In the genomic region with DNA sequence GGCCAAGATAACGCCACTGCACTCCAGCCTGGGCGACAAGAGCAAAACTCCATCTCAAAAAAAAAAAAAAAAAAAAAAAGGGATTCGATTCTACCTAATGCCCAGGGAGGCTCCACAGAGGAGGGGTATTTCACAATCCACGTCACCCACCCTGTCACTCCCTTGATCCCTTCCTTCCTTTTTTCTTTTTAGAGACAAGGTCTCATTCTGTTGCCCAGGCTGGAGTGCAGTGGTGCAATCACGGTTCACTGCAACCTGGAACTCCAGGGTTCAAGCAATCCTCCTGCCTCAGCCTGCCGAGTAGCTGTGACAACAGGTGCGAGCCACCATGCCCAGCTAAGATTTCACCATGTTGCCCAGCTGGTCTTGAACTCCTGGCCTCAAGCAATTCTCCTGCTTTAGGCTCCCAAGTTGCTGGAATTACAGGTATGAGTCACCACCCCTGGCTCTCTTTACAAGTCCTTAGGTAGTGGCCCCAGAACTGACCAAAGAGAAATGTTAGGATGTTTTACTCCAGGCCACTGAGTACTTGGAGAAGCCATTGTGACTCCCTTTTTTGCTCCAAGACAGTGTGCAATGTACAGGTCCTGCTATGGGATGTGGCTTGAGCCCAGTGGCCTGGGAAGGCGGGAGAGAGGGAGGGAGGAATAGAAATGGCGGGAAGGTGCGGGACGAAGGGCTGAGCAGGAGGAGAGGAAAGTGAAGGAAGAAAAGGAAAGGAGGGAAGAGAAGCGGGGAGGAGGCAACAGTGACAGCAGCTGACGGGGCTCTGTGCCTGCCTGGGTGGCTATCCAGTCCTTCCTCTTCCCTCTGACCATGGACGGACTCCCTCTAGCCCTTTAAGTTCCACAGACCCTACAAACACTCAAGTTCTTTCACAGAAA, we compare ENCODE assay signal across 16 cellular contexts. TPM values are rescaled to one million over a fixed set of nuclear protein-coding genes. Genes with fewer than 3 reads are reported as not detected.
DNase-seq lines count a peak whose midpoint lies in the region; TF ChIP-seq lines count a peak whose summit lies in the region.
"Had no signal": no experiment of that assay in that cellular context is flagged by ENCODE, and none has a peak within 500 bp of the region (broad histone marks: within the 10 kb centered on the region; RNA-seq: fewer than 3 reads in every experiment).

No MANE protein-coding gene starts in this region.

- TF ChIP-seq CTCF in CD14-positive monocyte (IDR thresholded peaks at IDR 0.05) = no peak
- TF ChIP-seq CTCF in glutamatergic neuron (IDR thresholded peaks at IDR 0.05; ENCODE audit: partially characterized antibody, unreplicated experiment) = no peak

- H3K27ac Mint-ChIP-seq in CD14-positive monocyte (peak overlapping the region; percentile 94 to 98 (median 96)), glutamatergic neuron (ENCODE audit: unreplicated experiment) (no peak overlapping the region)
- H3K27ac Mint-ChIP-seq: activated naive CD4-positive, alpha-beta T cell treated with anti-CD3 and anti-CD28 coated beads for 36 hours; GM23338 had no signal

- H3K14ac ChIP-seq in trophoblast cell (ENCODE audit: low read length) = no peak overlapping the region

- H3K36me3 Mint-ChIP-seq in CD14-positive monocyte (peaks cover 9 to 18% of the 10 kb centered on the region in 2 donors), glutamatergic neuron (ENCODE audit: unreplicated experiment) (no peaks in the 10 kb centered on the region)

- H2BK5ac ChIP-seq in trophoblast cell (ENCODE audit: low read depth, low read length, poor library complexity) = no peak overlapping the region

- no peaks in the 10 kb centered on the region for H3K27me3 ChIP-seq in trophoblast cell (ENCODE audit: insufficient read depth, low read length)
- H3K27me3 ChIP-seq: SJSA1 had no signal

- H2BK12ac ChIP-seq in trophoblast cell (ENCODE audit: low read length) = no peak overlapping the region

- 100% methylated on average over 3 of the region's 14 CpGs for WGBS in trophoblast cell (ENCODE audit: extremely low coverage, insufficient coverage, insufficient read length)

- no peak overlapping the region for H2AFZ ChIP-seq in trophoblast cell (ENCODE audit: insufficient read depth, low read length, poor library complexity)
- H2AFZ ChIP-seq: GM23338 had no signal

- no peaks in the 10 kb centered on the region for H3K36me3 ChIP-seq in trophoblast cell (ENCODE audit: control insufficient read depth in 1 of 2, insufficient read depth in 2 of 2, low read length in 2 of 2)
- H3K36me3 ChIP-seq: SJSA1 had no signal

- H3K4me3 Mint-ChIP-seq in CD14-positive monocyte (peak overlapping the region; percentile 82 to 97), glutamatergic neuron (ENCODE audit: unreplicated experiment) (no peak overlapping the region)
- H3K4me3 Mint-ChIP-seq: activated naive CD4-positive, alpha-beta T cell treated with anti-CD3 and anti-CD28 coated beads for 36 hours; GM23338; nephron had no signal

- H4K12ac ChIP-seq in trophoblast cell (ENCODE audit: low read depth, low read length) = no peak overlapping the region

- peak; percentile 81 for DNase-seq in CD14-positive monocyte (ENCODE audit: low spot score)
- peak; percentile 66 for DNase-seq in NOMO-1 treated with DMSO at 0.1 percent for 48 hours (lab: John Stamatoyannopoulos, UW; ENCODE audit: unreplicated experiment)
- peak; percentile 10 for DNase-seq in glutamatergic neuron
- DNase-seq in trophoblast cell = peak; percentile 44 to 49
- no peak for DNase-seq in NCI-H748 treated with DMSO at 0.1 percent for 48 hours (lab: John Stamatoyannopoulos, UW)
- no peak for DNase-seq in SK-N-DZ (ENCODE audit: low spot score)
- no peak for DNase-seq in NCI-H510A (lab: John Stamatoyannopoulos, UW)
- DNase-seq in NCI-H1092 (lab: John Stamatoyannopoulos, UW) = no peak
- DNase-seq: activated naive CD4-positive, alpha-beta T cell treated with anti-CD3 and anti-CD28 coated beads for 36 hours; effector CD8-positive, alpha-beta T cell; NCI-H1105; stimulated activated CD4-positive, alpha-beta T cell treated with anti-CD3 and anti-CD28 coated beads, Interleukin-4, amount 100 ng/mL, for 24 hours had no signal

- H3K9me3 ChIP-seq in trophoblast cell (ENCODE audit: insufficient read depth, low read depth, low read length) = peaks cover 2% of the 10 kb centered on the region
- H3K9me3 ChIP-seq: SJSA1 had no signal

- peaks cover 88% of the 10 kb centered on the region for H3K4me1 Mint-ChIP-seq in CD14-positive monocyte
- H3K4me1 Mint-ChIP-seq in glutamatergic neuron (ENCODE audit: low read depth, unreplicated experiment) = peaks cover 15% of the 10 kb centered on the region

- no peak overlapping the region for H3K9ac ChIP-seq in trophoblast cell (ENCODE audit: low read length)

- H3K79me2 ChIP-seq in trophoblast cell (ENCODE audit: control insufficient read depth, insufficient read depth, low read length, poor library complexity) = no peaks in the 10 kb centered on the region

- H3K27ac ChIP-seq in trophoblast cell (ENCODE audit: low read depth, low read length) = no peak overlapping the region
- H3K27ac ChIP-seq: SJSA1 had no signal

- H2AK5ac ChIP-seq in trophoblast cell (ENCODE audit: low read length) = no peak overlapping the region

- H4K8ac ChIP-seq in trophoblast cell (ENCODE audit: low read depth, low read length) = no peak overlapping the region

- H3K18ac ChIP-seq in trophoblast cell (ENCODE audit: low read length) = no peak overlapping the region

- no peaks in the 10 kb centered on the region for H3K79me1 ChIP-seq in trophoblast cell (ENCODE audit: low read length)

- H3K9me3 Mint-ChIP-seq in CD14-positive monocyte = no peaks in the 10 kb centered on the region
- H3K9me3 Mint-ChIP-seq in glutamatergic neuron (ENCODE audit: unreplicated experiment) = peaks cover 1% of the 10 kb centered on the region
- H3K9me3 Mint-ChIP-seq: activated naive CD4-positive, alpha-beta T cell treated with anti-CD3 and anti-CD28 coated beads for 36 hours; GM23338; nephron had no signal

- intact Hi-C loops in CD14-positive monocyte (cut with micrococcal nuclease) = loop anchor here in 1 of 2 donors (5.0 to 10.0 kb wide), 2 partner anchors 151 to 308 kb away; partner anchors contain the start of gene IL10RA

- H3K27me3 Mint-ChIP-seq in CD14-positive monocyte (ENCODE audit: low read depth in 3 of 3) (peaks cover 0 to 5% (median 2%) of the 10 kb centered on the region in 3 donors), glutamatergic neuron (ENCODE audit: unreplicated experiment) (peaks cover 4% of the 10 kb centered on the region)

- H3K4ac ChIP-seq in trophoblast cell (ENCODE audit: low read depth, low read length) = no peak overlapping the region

- no peak overlapping the region for H3K4me3 ChIP-seq in trophoblast cell (ENCODE audit: low read depth, low read length)
- H3K4me3 ChIP-seq: GM23338, lung, SJSA1 had no signal

- H2BK120ac ChIP-seq in trophoblast cell (ENCODE audit: insufficient read depth, low read length, poor library complexity) = no peak overlapping the region

- H3K4me2 ChIP-seq in trophoblast cell (ENCODE audit: low read length) = no peak overlapping the region
- H3K4me2 ChIP-seq: GM23338 had no signal

- H3K23ac ChIP-seq in trophoblast cell (ENCODE audit: low read length) = no peak overlapping the region

- H3K4me1 ChIP-seq in trophoblast cell (ENCODE audit: control insufficient read depth in 1 of 2, insufficient read depth in 2 of 2, low read length in 2 of 2) = peaks cover 2 to 5% of the 10 kb centered on the region in 2 experiments
- H3K4me1 ChIP-seq: SJSA1 had no signal

- no peak overlapping the region for H4K91ac ChIP-seq in trophoblast cell (ENCODE audit: low read depth, low read length)

RNA-seq across cellular contexts. Expression of gene FXYD2, which starts 11.8 kb away (rescaled TPM):
- 1 to 10 TPM; 2.5 to 4.4 TPM for polyA plus RNA-seq in CD14-positive monocyte
- 0.44 TPM for total RNA-seq in glutamatergic neuron (ENCODE audit: unreplicated experiment)
- not detected in 2 replicates for polyA plus RNA-seq in trophoblast cell (2013)
- polyA plus RNA-seq in SK-N-DZ (2014; cell fraction: cytosol; rRNA removed) = not detected in 2 replicates
- not detected in 2 replicates for polyA plus RNA-seq in SK-N-DZ (2014; cell fraction: nucleus; rRNA removed)
- total RNA-seq: SJSA1 had no signal

RNA-seq across cellular contexts. Expression of gene DSCAML1, which starts 39.3 kb away (rescaled TPM):
- not detected for polyA plus RNA-seq in CD14-positive monocyte
- 0.07 TPM for total RNA-seq in glutamatergic neuron (ENCODE audit: unreplicated experiment)
- 0.01 TPM in 1 of 2 replicates, not detected in the other for polyA plus RNA-seq in trophoblast cell (2013)
- polyA plus RNA-seq in SK-N-DZ (2014; cell fraction: cytosol; rRNA removed) = 0.22 and 0.28 TPM in 2 replicates
- polyA plus RNA-seq in SK-N-DZ (2014; cell fraction: nucleus; rRNA removed) = 0.02 and 0.04 TPM in 2 replicates
- polyA plus RNA-seq: GM23338 had no signal

RNA-seq across cellular contexts. Expression of gene FXYD6, which starts 40.1 kb away (rescaled TPM):
- polyA plus RNA-seq in CD14-positive monocyte = 10 to 100 TPM; 36.4 to 44.1 TPM
- total RNA-seq in glutamatergic neuron (ENCODE audit: unreplicated experiment) = 57.1 TPM
- 4.7 TPM in 2 replicates for polyA plus RNA-seq in trophoblast cell (2013)
- 123 and 162 TPM in 2 replicates for polyA plus RNA-seq in SK-N-DZ (2014; cell fraction: cytosol; rRNA removed)
- polyA plus RNA-seq in SK-N-DZ (2014; cell fraction: nucleus; rRNA removed) = 106 and 158 TPM in 2 replicates
- total RNA-seq: activated naive CD4-positive, alpha-beta T cell treated with anti-CD3 and anti-CD28 coated beads for 36 hours had no signal

Comparison
In these comparisons a context has a peak if more than half of its experiments do, and no peak if none do; other contexts are left out.
1. DNase-seq: peak in CD14-positive monocyte (single experiment), NOMO-1 treated with DMSO at 0.1 percent for 48 hours (single experiment), glutamatergic neuron (single experiment) and trophoblast cell (2 of 2); none in NCI-H748 treated with DMSO at 0.1 percent for 48 hours (single experiment), SK-N-DZ (single experiment), NCI-H510A (single experiment) and NCI-H1092 (single experiment).